22 cellular contexts compared by ENCODE assay signal in genomic region chr3:117485841-117486240, GRCh38.
DNase-seq lines count a peak whose midpoint lies in the region; ATAC-seq lines count a peak whose summit lies in the region.
"Had no signal": no experiment of that assay in that cellular context is flagged by ENCODE, and none has a peak within 500 bp of the region (broad histone marks: within the 10 kb centered on the region; RNA-seq: fewer than 3 reads in every experiment).

No MANE protein-coding gene starts in this region.

- ATAC-seq in GM18873 (IDR thresholded peaks at IDR 0.05; ENCODE audit: low FRiP score, unreplicated experiment) = peak; percentile 50
- peak; percentile 43 for ATAC-seq in GM21381 (IDR thresholded peaks at IDR 0.05; ENCODE audit: unreplicated experiment)
- ATAC-seq in HG03175 (IDR thresholded peaks at IDR 0.05; ENCODE audit: unreplicated experiment) = peak; percentile 47
- ATAC-seq in left colon = peak; percentile 14
- no peak for ATAC-seq in HG03565 (IDR thresholded peaks at IDR 0.05; ENCODE audit: unreplicated experiment)
- ATAC-seq: gastrocnemius medialis, HCT116, left cardiac atrium, Panc1 had no signal

- intact Hi-C loops in left colon (cut with DNase I, micrococcal nuclease) = no loop called here

- DNase-seq in left colon = no peak
- no peak for DNase-seq in T-helper 1 cell
- DNase-seq in NCI-H2227 (lab: John Stamatoyannopoulos, UW; ENCODE audit: unreplicated experiment) = no peak
- DNase-seq in nucleus accumbens (lab: John Stamatoyannopoulos, UW) = no peak
- DNase-seq: activated CD4-positive, alpha-beta T cell treated with anti-CD3 and anti-CD28 coated beads, Interleukin-2, amount 10 ng/mL, durations not matched to agents 7 days and 5 days; activated T-cell treated with anti-CD3 and anti-CD28 coated beads, Interleukin-2, amount 50 U/mL, for 24 hours; cerebellar nuclear complex; gastrocnemius medialis; KBM-7; left cardiac atrium; NCI-H1436 treated with DMSO at 0.1 percent for 48 hours; NCI-H510A treated with DMSO at 0.1 percent for 48 hours; nephron progenitor cell; NK-92 treated with Interleukin-12 subunit alpha and Interleukin-12 subunit beta, amount 100 ng/mL, for 24 hours; SHP77; tibial artery had no signal
